ENCODE assay signal across 1 cellular context in genomic region chr5:81754621-81755020, GRCh38.
TF ChIP-seq lines count a peak whose summit lies in the region.

No MANE protein-coding gene starts in this region.

TF ChIP-seq in HCT116, 20 proteins besides CTCF, POLR2A, EP300 and RAD21 (continued from another document):
- no peak for TF ChIP-seq POLR2AphosphoS5 (IDR thresholded peaks at IDR 0.05; ENCODE audit: low read depth, low read length)
- TF ChIP-seq ATF3 (IDR thresholded peaks at IDR 0.05), result no peak
